ENCODE assay signal across 8 cellular contexts in genomic region chr2:127674241-127675209, GRCh38. TPM values are rescaled to one million over a fixed set of nuclear protein-coding genes. Genes with fewer than 3 reads are reported as not detected.
DNase-seq lines count a peak whose midpoint lies in the region; ATAC-seq and TF ChIP-seq lines count a peak whose summit lies in the region.

No MANE protein-coding gene starts in this region.

- H3K4me3 ChIP-seq in HEK293 (ENCODE audit: low read depth, low read length) (peak overlapping the region; percentile 41), left ventricle myocardium inferior (peak overlapping the region; percentile 94), rectal smooth muscle tissue (ENCODE audit: low read length) (peak overlapping the region; percentile 83)

- no peak for ATAC-seq in HG02981 (IDR thresholded peaks at IDR 0.05; ENCODE audit: unreplicated experiment)

- H3K36me3 ChIP-seq in HEK293 (ENCODE audit: control insufficient read depth in 2 of 2, insufficient read depth in 1 of 2, low read length in 2 of 2) (no peaks in the 10 kb centered on the region), left ventricle myocardium inferior (peaks cover 22% of the 10 kb centered on the region), rectal smooth muscle tissue (ENCODE audit: control insufficient read depth, insufficient read depth, low read length) (peaks cover 3% of the 10 kb centered on the region)

- H3K27ac ChIP-seq in HEK293 (ENCODE audit: extremely low read depth, low read depth, low read length) (peak overlapping the region; percentile 28; the same call in 1 of the 2 replicates), left ventricle myocardium inferior (replicated peaks) (peak overlapping the region; percentile 99), rectal smooth muscle tissue (ENCODE audit: low read depth, low read length) (peak overlapping the region; percentile 96)

- intact Hi-C loops in left ventricle myocardium inferior (cut with micrococcal nuclease) = no loop called here

- H3K27me3 ChIP-seq in left ventricle myocardium inferior (ENCODE audit: low read depth) (no peaks in the 10 kb centered on the region), rectal smooth muscle tissue (ENCODE audit: control insufficient read depth, insufficient read depth, low read length) (no peaks in the 10 kb centered on the region)

- H3K9ac ChIP-seq in rectal smooth muscle tissue (ENCODE audit: low read length) = peak overlapping the region; percentile 49

- DNase-seq in 8988T (peak; percentile 73), left ventricle myocardium inferior (peak; percentile 62), superior temporal gyrus (ENCODE audit: extremely low spot score) (no peak), NCI-H226 (no peak)
- peak; percentile 34 for DNase-seq in activated naive CD4-positive, alpha-beta T cell treated with anti-CD3 and anti-CD28 coated beads, Interleukin-2, amount 50 U/mL, for 16 hours

- CTCF ChIA-PET in HEK293 (lab: Yijun Ruan, JAX) = interaction anchor here (1.4 to 2.3 kb wide), 3 partner anchors 24 to 83 kb away, joined by 5 to 9 read pairs (median 8); no protein-coding TSS in a partner anchor

- POLR2A ChIA-PET in HEK293 (lab: Yijun Ruan, JAX) = interaction anchor here (2.2 kb wide), 1 partner anchor 27 kb away, joined by 12 read pairs; the partner anchor contains the start of gene SFT2D3

- no peak for TF ChIP-seq CTCF in HEK293 (tag by site-specific recombination; IDR thresholded peaks at IDR 0.05)
- no peak for TF ChIP-seq CTCF in left ventricle myocardium inferior (IDR thresholded peaks at IDR 0.05; ENCODE audit: borderline replicate concordance)

- H3K9me3 ChIP-seq in HEK293 (ENCODE audit: control insufficient read depth, insufficient read depth, low read depth, low read length) = no peaks in the 10 kb centered on the region
- H3K9me3 ChIP-seq in left ventricle myocardium inferior (replicated peaks) = no peaks in the 10 kb centered on the region

- H3K4me1 ChIP-seq in HEK293 (ENCODE audit: control insufficient read depth, insufficient read depth, low read length) = no peaks in the 10 kb centered on the region
- H3K4me1 ChIP-seq in left ventricle myocardium inferior = peaks cover 94% of the 10 kb centered on the region
- H3K4me1 ChIP-seq in rectal smooth muscle tissue (ENCODE audit: control insufficient read depth, insufficient read depth, low read length) = peaks cover 27% of the 10 kb centered on the region

TF ChIP-seq in HEK293, 187 proteins besides CTCF, POLR2A, EP300 and RAD21:
- no peak for TF ChIP-seq ZNF785 (tag by site-specific recombination; IDR thresholded peaks at IDR 0.05)
- peak; percentile 72 for TF ChIP-seq ZBTB20 (tag by site-specific recombination; IDR thresholded peaks at IDR 0.05)
- peak; percentile 38 for TF ChIP-seq ZFHX2 (tag by site-specific recombination; conservative IDR thresholded peaks at IDR 0.05)
- TF ChIP-seq KLF1 (tag by site-specific recombination; IDR thresholded peaks at IDR 0.05) = peak; percentile 29; the same call in 1 of the 2 replicates
- TF ChIP-seq ZBTB26 (tag by site-specific recombination; optimal IDR thresholded peaks at IDR 0.05) = peak; percentile 7
- peak; percentile 59 for TF ChIP-seq ZBTB8A (tag by site-specific recombination; IDR thresholded peaks at IDR 0.05)
- TF ChIP-seq PATZ1 (tag by site-specific recombination; IDR thresholded peaks at IDR 0.05) = 0 out of 2 replicates have a peak, but pooled peaks have one; percentile 26
- TF ChIP-seq ZNF394 (tag by site-specific recombination; IDR thresholded peaks at IDR 0.05; ENCODE audit: borderline replicate concordance) = no peak

RNA-seq across cellular contexts. Expression of gene LIMS2, which starts 0.8 kb away (rescaled TPM):
- total RNA-seq in left ventricle myocardium inferior = 173 TPM

RNA-seq across cellular contexts. Expression of gene SFT2D3, which starts 26.8 kb away (rescaled TPM):
- total RNA-seq in left ventricle myocardium inferior = 2.9 TPM

RNA-seq across cellular contexts. Expression of gene GPR17, which starts 28.6 kb away (rescaled TPM):
- 0.16 TPM for total RNA-seq in left ventricle myocardium inferior

Comparison
In these comparisons a context has a peak if more than half of its experiments do, and no peak if none do; other contexts are left out.
1. DNase-seq: peak in 8988T (single experiment), activated naive CD4-positive, alpha-beta T cell treated with anti-CD3 and anti-CD28 coated beads, Interleukin-2, amount 50 U/mL, for 16 hours (single experiment) and left ventricle myocardium inferior (single experiment); none in superior temporal gyrus (single experiment) and NCI-H226 (single experiment).
2. H3K27ac ChIP-seq: peak in every context shown above with its lines; median percentile 99 in left ventricle myocardium inferior; 96 in rectal smooth muscle tissue; 28 in HEK293.
3. H3K4me3 ChIP-seq: peak in every context shown above with its lines; median percentile 94 in left ventricle myocardium inferior; 83 in rectal smooth muscle tissue; 41 in HEK293.